16 cellular contexts compared by ENCODE assay signal in the genomic region with DNA sequence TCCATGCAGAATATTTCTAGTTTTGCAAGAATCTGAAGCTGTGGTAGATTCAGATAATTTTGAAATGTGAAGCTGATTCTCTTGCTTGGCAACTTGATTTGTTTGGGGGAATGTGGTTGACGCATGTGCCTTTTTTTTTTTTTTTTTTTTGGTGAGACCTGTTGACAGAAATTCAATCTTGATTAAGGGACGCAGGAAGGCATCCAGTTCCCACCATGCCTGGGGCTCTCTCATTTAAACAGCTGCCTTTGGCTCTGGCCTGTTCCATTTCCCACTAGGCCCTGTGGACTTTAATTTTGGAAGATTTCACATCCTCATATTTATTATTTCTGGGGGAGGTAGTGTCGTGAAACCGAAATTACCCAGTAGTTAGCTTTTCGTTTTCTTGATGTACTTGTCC. TPM values are rescaled to one million over a fixed set of nuclear protein-coding genes. Genes with fewer than 3 reads are reported as not detected.
DNase-seq lines count a peak whose midpoint lies in the region; ATAC-seq and TF ChIP-seq lines count a peak whose summit lies in the region.
"Had no signal": no experiment of that assay in that cellular context is flagged by ENCODE, and none has a peak within 500 bp of the region (broad histone marks: within the 10 kb centered on the region; RNA-seq: fewer than 3 reads in every experiment).

No MANE protein-coding gene starts in this region.

- no peak overlapping the region for H3K4me3 Mint-ChIP-seq in WTC11
- H3K4me3 Mint-ChIP-seq: activated B cell treated with CpG ODN at 0.5 μM for 24 hours; activated naive CD8-positive, alpha-beta T cell treated with anti-CD3 and anti-CD28 coated beads, Interleukin-2, amount 10 ng/mL, durations not matched to agents 7 days and 5 days had no signal

- H3K9me3 Mint-ChIP-seq in WTC11, result no peaks in the 10 kb centered on the region
- H3K9me3 Mint-ChIP-seq: activated B cell treated with CpG ODN at 0.5 μM for 24 hours; activated naive CD8-positive, alpha-beta T cell treated with anti-CD3 and anti-CD28 coated beads, Interleukin-2, amount 10 ng/mL, durations not matched to agents 7 days and 5 days had no signal

- no peaks in the 10 kb centered on the region for H3K36me3 ChIP-seq in heart right ventricle
- H3K36me3 ChIP-seq in tibial artery, result no peaks in the 10 kb centered on the region
- H3K36me3 ChIP-seq: neutrophil had no signal

- H3K36me3 Mint-ChIP-seq in WTC11, result peaks cover 31% of the 10 kb centered on the region

- H3K27me3 ChIP-seq in heart right ventricle, result no peaks in the 10 kb centered on the region
- no peaks in the 10 kb centered on the region for H3K27me3 ChIP-seq in tibial artery
- H3K27me3 ChIP-seq: neutrophil had no signal

- H3K27ac Mint-ChIP-seq in WTC11, result peak overlapping the region; percentile 34; the same call in 1 of the 2 replicates
- H3K27ac Mint-ChIP-seq: activated B cell treated with CpG ODN at 0.5 μM for 24 hours; activated naive CD8-positive, alpha-beta T cell treated with anti-CD3 and anti-CD28 coated beads, Interleukin-2, amount 10 ng/mL, durations not matched to agents 7 days and 5 days had no signal

- H3K27me3 Mint-ChIP-seq in WTC11 (ENCODE audit: low read depth), result no peaks in the 10 kb centered on the region
- H3K27me3 Mint-ChIP-seq: activated B cell treated with CpG ODN at 0.5 μM for 24 hours; activated naive CD8-positive, alpha-beta T cell treated with anti-CD3 and anti-CD28 coated beads, Interleukin-2, amount 10 ng/mL, durations not matched to agents 7 days and 5 days had no signal

- H3K4me1 ChIP-seq in heart right ventricle, result peaks cover 0 to 10% (median 0%) of the 10 kb centered on the region in 9 donors
- peaks cover 0 to 58% (median 21%) of the 10 kb centered on the region in 4 donors for H3K4me1 ChIP-seq in tibial artery

- peak in 5 of 8 donors; percentile 52 to 73 (median 55) for ATAC-seq in heart right ventricle
- no peak for ATAC-seq in WTC11
- ATAC-seq in left lobe of liver, result peak; percentile 66
- ATAC-seq in GM21360 (IDR thresholded peaks at IDR 0.05; ENCODE audit: unreplicated experiment), result no peak

- 46 to 55% methylated on average over 5 of the region's 5 CpGs for WGBS in heart right ventricle, 2 donors

- peak in 1 of 2 donors; percentile 8 for DNase-seq in heart right ventricle
- no peak for DNase-seq in cardiac septum (ENCODE audit: low spot score)
- DNase-seq in WTC11 (ENCODE audit: low spot score), result no peak
- DNase-seq in left lobe of liver (ENCODE audit: low spot score), result peak; percentile 53
- DNase-seq in tibial artery, result peak; percentile 54 to 81
- no peak for DNase-seq in stimulated activated CD4-positive, alpha-beta T cell treated with anti-CD3 and anti-CD28 coated beads, Interleukin-12 subunit alpha, Interleukin-12 subunit beta, amount 100 ng/mL, for 4 hours
- DNase-seq in GM19238 (ENCODE audit: insufficient read length, low spot score), result no peak
- DNase-seq: activated B cell treated with CpG ODN at 0.5 μM for 24 hours; activated naive CD8-positive, alpha-beta T cell treated with anti-CD3 and anti-CD28 coated beads, Interleukin-2, amount 10 ng/mL, durations not matched to agents 7 days and 5 days; erythroblast; H7; NCI-H226 had no signal

- POLR2A ChIA-PET in WTC11 (lab: Charles Lee), result no interaction called here

- peaks cover 5% of the 10 kb centered on the region for H3K4me1 Mint-ChIP-seq in WTC11
- H3K4me1 Mint-ChIP-seq: activated B cell treated with CpG ODN at 0.5 μM for 24 hours had no signal

- CTCF ChIA-PET in WTC11 (lab: Charles Lee), result interaction anchor here (1.0 to 2.6 kb wide), 4 partner anchors 24 to 114 kb away, joined by 3 to 15 read pairs (median 8); no protein-coding TSS in a partner anchor

- intact Hi-C loops in heart right ventricle (cut with DNase I) (no loop called here), cardiac septum (cut with DNase I) (no loop called here), tibial artery (cut with DNase I; ENCODE audit: low total_unique reads) (loop anchor here (10.0 kb wide), 1 partner anchor 67 kb away; a partner anchor contains a TSS)

- TF ChIP-seq CTCF in heart right ventricle (IDR thresholded peaks at IDR 0.05), result no peak
- no peak for TF ChIP-seq CTCF in WTC11 (IDR thresholded peaks at IDR 0.05)
- TF ChIP-seq CTCF in tibial artery (IDR thresholded peaks at IDR 0.05), result no peak

- H3K9me3 ChIP-seq in heart right ventricle, result no peaks in the 10 kb centered on the region
- H3K9me3 ChIP-seq in tibial artery, result no peaks in the 10 kb centered on the region
- H3K9me3 ChIP-seq: neutrophil had no signal

- H3K27ac ChIP-seq in heart right ventricle (peak overlapping the region in 5 of 10 donors; percentile 25 to 59 (median 46)), tibial artery (peak overlapping the region; percentile 71 to 75)
- H3K27ac ChIP-seq: HL-60, neutrophil had no signal

- H3K4me3 ChIP-seq in heart right ventricle (no peak overlapping the region), tibial artery (no peak overlapping the region)
- H3K4me3 ChIP-seq: lung had no signal

TF ChIP-seq in WTC11, 78 proteins besides CTCF, POLR2A, EP300 and RAD21:
- no peak for TF ChIP-seq ZBTB21 (CRISPR knock-in tag; IDR thresholded peaks at IDR 0.05; ENCODE audit: borderline replicate concordance)
- no peak for TF ChIP-seq TEAD1 (CRISPR knock-in tag; IDR thresholded peaks at IDR 0.05)
- TF ChIP-seq, protein P1, sequence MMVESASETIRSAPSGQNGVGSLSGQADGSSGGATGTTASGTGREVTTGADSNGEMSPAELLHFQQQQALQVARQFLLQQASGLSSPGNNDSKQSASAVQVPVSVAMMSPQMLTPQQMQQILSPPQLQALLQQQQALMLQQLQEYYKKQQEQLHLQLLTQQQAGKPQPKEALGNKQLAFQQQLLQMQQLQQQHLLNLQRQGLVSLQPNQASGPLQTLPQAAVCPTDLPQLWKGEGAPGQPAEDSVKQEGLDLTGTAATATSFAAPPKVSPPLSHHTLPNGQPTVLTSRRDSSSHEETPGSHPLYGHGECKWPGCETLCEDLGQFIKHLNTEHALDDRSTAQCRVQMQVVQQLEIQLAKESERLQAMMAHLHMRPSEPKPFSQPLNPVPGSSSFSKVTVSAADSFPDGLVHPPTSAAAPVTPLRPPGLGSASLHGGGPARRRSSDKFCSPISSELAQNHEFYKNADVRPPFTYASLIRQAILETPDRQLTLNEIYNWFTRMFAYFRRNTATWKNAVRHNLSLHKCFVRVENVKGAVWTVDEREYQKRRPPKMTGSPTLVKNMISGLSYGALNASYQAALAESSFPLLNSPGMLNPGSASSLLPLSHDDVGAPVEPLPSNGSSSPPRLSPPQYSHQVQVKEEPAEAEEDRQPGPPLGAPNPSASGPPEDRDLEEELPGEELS (CRISPR knock-in tag; IDR thresholded peaks at IDR 0.05), result no peak

RNA-seq across cellular contexts. Expression of a gene that starts 8.6 kb away (rescaled TPM):
- 1 to 10 TPM in 4 of 10 donors, under 1 TPM in 6; 0.17 to 9.6 (median 0.85) TPM for total RNA-seq in heart right ventricle
- under 1 TPM; 0.29 to 0.72 TPM for polyA plus RNA-seq in heart right ventricle
- 0.78 TPM for total RNA-seq in cardiac septum
- total RNA-seq in WTC11 (2021), result 113 to 123 TPM (median 115 TPM) in 3 replicates
- total RNA-seq in left lobe of liver, result 2.0 TPM

RNA-seq across cellular contexts. Expression of a gene that starts 25.0 kb away (rescaled TPM):
- total RNA-seq in heart right ventricle, result 10 to 100 TPM; 34.7 to 97.4 (median 45.9) TPM
- 100 to 1,000 TPM in 1 of 2 donors, 10 to 100 TPM in 1; 35.2 to 128 TPM for polyA plus RNA-seq in heart right ventricle
- 42.5 TPM for total RNA-seq in cardiac septum
- 52.9 to 62.0 TPM (median 53.9 TPM) in 3 replicates for total RNA-seq in WTC11 (2021)
- 35.0 TPM for total RNA-seq in left lobe of liver

Comparison
In these comparisons a context has a peak if more than half of its experiments do, and no peak if none do; other contexts are left out.
1. ATAC-seq: peak in heart right ventricle (5 of 8) and left lobe of liver (single experiment); none in WTC11 (single experiment) and GM21360 (single experiment).
2. DNase-seq: peak in left lobe of liver (single experiment) and tibial artery (2 of 2); none in cardiac septum (single experiment), WTC11 (single experiment), stimulated activated CD4-positive, alpha-beta T cell treated with anti-CD3 and anti-CD28 coated beads, Interleukin-12 subunit alpha, Interleukin-12 subunit beta, amount 100 ng/mL, for 4 hours (single experiment) and GM19238 (single experiment).
3. RNA of a gene that starts 8.6 kb away (total RNA-seq): 113 to 123 TPM in WTC11; 2.0 TPM in left lobe of liver (single experiment), 0.17 to 9.6 TPM in heart right ventricle and 0.78 TPM in cardiac septum (single experiment); every median in the first group is over 10 times any median in the second.